Comparison of ENCODE assay signal across 31 cellular contexts in the genomic region with DNA sequence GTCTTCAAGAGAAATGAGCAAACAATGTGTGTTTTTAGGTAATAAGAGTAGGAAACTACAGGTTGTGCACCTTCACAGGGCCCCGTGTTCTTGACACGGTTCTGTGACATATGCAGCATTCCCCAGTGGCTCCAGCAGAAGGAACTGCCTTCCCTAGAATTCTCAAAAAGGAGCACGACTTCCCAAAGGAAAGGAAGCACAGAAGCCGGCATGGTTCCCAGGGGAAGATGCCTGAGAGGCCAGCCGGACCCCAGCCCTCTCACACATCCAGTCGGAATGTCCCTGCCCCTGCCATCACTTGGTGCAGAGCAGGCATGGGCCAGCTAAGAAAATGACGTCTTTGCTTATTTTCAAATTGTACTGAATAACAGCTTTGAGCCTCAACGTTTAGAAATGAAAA.
"Had no signal": no experiment of that assay in that cellular context is flagged by ENCODE, and none has a peak within 500 bp of the region (broad histone marks: within the 10 kb centered on the region; RNA-seq: fewer than 3 reads in every experiment).

No MANE protein-coding gene starts in this region.

- DNase-seq: Karpas-422, KBM-7, NCI-H1048, NCI-H1092 treated with DMSO at 0.1 percent for 48 hours, NCI-H1105 treated with DMSO at 0.1 percent for 48 hours, NCI-H1417, NCI-H1436, NCI-H146, NCI-H1694 treated with DMSO at 0.1 percent for 48 hours, NCI-H187 treated with DMSO at 0.1 percent for 48 hours, NCI-H2029, NCI-H2081, NCI-H2171 treated with DMSO at 0.1 percent for 48 hours, NCI-H2227 treated with DMSO at 0.1 percent for 48 hours, NCI-H345, NCI-H446, NCI-H524, NCI-H526, NCI-H69, NCI-H748 treated with DMSO at 0.1 percent for 48 hours, NCI-H82, PC-9, SHP77, SIG-M5, SJCRH30 had no signal

- H3K4me1 ChIP-seq: SJCRH30 had no signal

- H3K27me3 ChIP-seq: SJCRH30 had no signal

- ATAC-seq: Panc1, Right ventricle myocardium inferior, SK-N-SH treated with all-trans-retinoic acid at 6 μM for 48 hours had no signal

- H3K9me3 ChIP-seq: SJCRH30 had no signal

- H3K36me3 ChIP-seq: SJCRH30 had no signal

- H3K27ac ChIP-seq: KMS-11, PC-9, RWPE1, SJCRH30, SK-N-MC had no signal

- H3K4me3 ChIP-seq: PC-9, SJCRH30, SK-N-MC had no signal

- H3K4me2 ChIP-seq: PC-9 had no signal

- H2AFZ ChIP-seq: PC-9 had no signal
